2 cellular contexts compared by ENCODE assay signal in genomic region chr11:116813781-116814471, GRCh38.
A peak's percentile ranks its signal among the peaks of the same experiment; 100 is the strongest.
TF ChIP-seq lines count a peak whose summit lies in the region.

No MANE protein-coding gene starts in this region.

TF ChIP-seq in HEK293, 187 proteins besides CTCF, POLR2A, EP300 and RAD21:
- TF ChIP-seq ZIC2 (tag by site-specific recombination; IDR thresholded peaks at IDR 0.05) (peak; percentile 55), ZNF10 (tag by site-specific recombination; IDR thresholded peaks at IDR 0.05) (no peak), ZNF280C (tag by site-specific recombination; IDR thresholded peaks at IDR 0.05) (no peak)
TF ChIP-seq in HEK293: peak in this region for 1.

TF ChIP-seq in HepG2, 621 proteins besides CTCF, POLR2A, EP300 and RAD21 (continues in another document):
- peak; percentile 36; the same call in 1 of the 2 replicates for TF ChIP-seq ZFX (CRISPR knock-in tag; IDR thresholded peaks at IDR 0.05; ENCODE audit: low read depth)
- TF ChIP-seq PHF21A (CRISPR knock-in tag; IDR thresholded peaks at IDR 0.05) = 0 out of 2 replicates have a peak, but pooled peaks have one; percentile 53
- 0 out of 2 replicates have a peak, but pooled peaks have one; percentile 13 for TF ChIP-seq HMG20A (CRISPR knock-in tag; IDR thresholded peaks at IDR 0.05; ENCODE audit: borderline replicate concordance)
- TF ChIP-seq, protein P1, sequence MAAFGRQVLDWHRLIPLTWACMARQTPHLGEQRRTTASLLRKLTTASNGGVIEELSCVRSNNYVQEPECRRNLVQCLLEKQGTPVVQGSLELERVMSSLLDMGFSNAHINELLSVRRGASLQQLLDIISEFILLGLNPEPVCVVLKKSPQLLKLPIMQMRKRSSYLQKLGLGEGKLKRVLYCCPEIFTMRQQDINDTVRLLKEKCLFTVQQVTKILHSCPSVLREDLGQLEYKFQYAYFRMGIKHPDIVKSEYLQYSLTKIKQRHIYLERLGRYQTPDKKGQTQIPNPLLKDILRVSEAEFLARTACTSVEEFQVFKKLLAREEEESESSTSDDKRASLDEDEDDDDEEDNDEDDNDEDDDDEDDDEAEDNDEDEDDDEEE (CRISPR knock-in tag; IDR thresholded peaks at IDR 0.05) = no peak
- peak; percentile 30; the same call in 1 of the 2 replicates for TF ChIP-seq PATZ1 (CRISPR knock-in tag; IDR thresholded peaks at IDR 0.05)
- no peak for TF ChIP-seq ZNF883 (CRISPR knock-in tag; IDR thresholded peaks at IDR 0.05; ENCODE audit: not compliant biosample characterization)
- TF ChIP-seq DMAP1 (CRISPR knock-in tag; IDR thresholded peaks at IDR 0.05) = 0 out of 2 replicates have a peak, but pooled peaks have one; percentile 31
- TF ChIP-seq GATAD2A (CRISPR knock-in tag; IDR thresholded peaks at IDR 0.05) = peak; percentile 69
- peak; percentile 81 for TF ChIP-seq RXRA (CRISPR knock-in tag; IDR thresholded peaks at IDR 0.05)
- TF ChIP-seq NFYB (CRISPR knock-in tag; IDR thresholded peaks at IDR 0.05) = no peak
- TF ChIP-seq ZNF263 (CRISPR knock-in tag; IDR thresholded peaks at IDR 0.05) = peak; percentile 79; the same call in 1 of the 2 replicates
- peak; percentile 82 for TF ChIP-seq ZMYM3 (CRISPR knock-in tag; IDR thresholded peaks at IDR 0.05)
- TF ChIP-seq, protein P2, sequence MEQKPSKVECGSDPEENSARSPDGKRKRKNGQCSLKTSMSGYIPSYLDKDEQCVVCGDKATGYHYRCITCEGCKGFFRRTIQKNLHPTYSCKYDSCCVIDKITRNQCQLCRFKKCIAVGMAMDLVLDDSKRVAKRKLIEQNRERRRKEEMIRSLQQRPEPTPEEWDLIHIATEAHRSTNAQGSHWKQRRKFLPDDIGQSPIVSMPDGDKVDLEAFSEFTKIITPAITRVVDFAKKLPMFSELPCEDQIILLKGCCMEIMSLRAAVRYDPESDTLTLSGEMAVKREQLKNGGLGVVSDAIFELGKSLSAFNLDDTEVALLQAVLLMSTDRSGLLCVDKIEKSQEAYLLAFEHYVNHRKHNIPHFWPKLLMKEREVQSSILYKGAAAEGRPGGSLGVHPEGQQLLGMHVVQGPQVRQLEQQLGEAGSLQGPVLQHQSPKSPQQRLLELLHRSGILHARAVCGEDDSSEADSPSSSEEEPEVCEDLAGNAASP (CRISPR knock-in tag; IDR thresholded peaks at IDR 0.05; ENCODE audit: borderline replicate concordance) = peak; percentile 66; the same call in 1 of the 2 replicates
- peak; percentile 79 for TF ChIP-seq MED1 (CRISPR knock-in tag; IDR thresholded peaks at IDR 0.05)
- TF ChIP-seq, protein P3, sequence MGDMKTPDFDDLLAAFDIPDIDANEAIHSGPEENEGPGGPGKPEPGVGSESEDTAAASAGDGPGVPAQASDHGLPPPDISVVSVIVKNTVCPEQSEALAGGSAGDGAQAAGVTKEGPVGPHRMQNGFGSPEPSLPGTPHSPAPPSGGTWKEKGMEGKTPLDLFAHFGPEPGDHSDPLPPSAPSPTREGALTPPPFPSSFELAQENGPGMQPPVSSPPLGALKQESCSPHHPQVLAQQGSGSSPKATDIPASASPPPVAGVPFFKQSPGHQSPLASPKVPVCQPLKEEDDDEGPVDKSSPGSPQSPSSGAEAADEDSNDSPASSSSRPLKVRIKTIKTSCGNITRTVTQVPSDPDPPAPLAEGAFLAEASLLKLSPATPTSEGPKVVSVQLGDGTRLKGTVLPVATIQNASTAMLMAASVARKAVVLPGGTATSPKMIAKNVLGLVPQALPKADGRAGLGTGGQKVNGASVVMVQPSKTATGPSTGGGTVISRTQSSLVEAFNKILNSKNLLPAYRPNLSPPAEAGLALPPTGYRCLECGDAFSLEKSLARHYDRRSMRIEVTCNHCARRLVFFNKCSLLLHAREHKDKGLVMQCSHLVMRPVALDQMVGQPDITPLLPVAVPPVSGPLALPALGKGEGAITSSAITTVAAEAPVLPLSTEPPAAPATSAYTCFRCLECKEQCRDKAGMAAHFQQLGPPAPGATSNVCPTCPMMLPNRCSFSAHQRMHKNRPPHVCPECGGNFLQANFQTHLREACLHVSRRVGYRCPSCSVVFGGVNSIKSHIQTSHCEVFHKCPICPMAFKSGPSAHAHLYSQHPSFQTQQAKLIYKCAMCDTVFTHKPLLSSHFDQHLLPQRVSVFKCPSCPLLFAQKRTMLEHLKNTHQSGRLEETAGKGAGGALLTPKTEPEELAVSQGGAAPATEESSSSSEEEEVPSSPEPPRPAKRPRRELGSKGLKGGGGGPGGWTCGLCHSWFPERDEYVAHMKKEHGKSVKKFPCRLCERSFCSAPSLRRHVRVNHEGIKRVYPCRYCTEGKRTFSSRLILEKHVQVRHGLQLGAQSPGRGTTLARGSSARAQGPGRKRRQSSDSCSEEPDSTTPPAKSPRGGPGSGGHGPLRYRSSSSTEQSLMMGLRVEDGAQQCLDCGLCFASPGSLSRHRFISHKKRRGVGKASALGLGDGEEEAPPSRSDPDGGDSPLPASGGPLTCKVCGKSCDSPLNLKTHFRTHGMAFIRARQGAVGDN (CRISPR knock-in tag; IDR thresholded peaks at IDR 0.05) = peak; percentile 78
- TF ChIP-seq NR2F6 (IDR thresholded peaks at IDR 0.05) = peak; percentile 77
- peak; percentile 78 for TF ChIP-seq NR2F6 (CRISPR knock-in tag; IDR thresholded peaks at IDR 0.05)
- TF ChIP-seq, protein P4, sequence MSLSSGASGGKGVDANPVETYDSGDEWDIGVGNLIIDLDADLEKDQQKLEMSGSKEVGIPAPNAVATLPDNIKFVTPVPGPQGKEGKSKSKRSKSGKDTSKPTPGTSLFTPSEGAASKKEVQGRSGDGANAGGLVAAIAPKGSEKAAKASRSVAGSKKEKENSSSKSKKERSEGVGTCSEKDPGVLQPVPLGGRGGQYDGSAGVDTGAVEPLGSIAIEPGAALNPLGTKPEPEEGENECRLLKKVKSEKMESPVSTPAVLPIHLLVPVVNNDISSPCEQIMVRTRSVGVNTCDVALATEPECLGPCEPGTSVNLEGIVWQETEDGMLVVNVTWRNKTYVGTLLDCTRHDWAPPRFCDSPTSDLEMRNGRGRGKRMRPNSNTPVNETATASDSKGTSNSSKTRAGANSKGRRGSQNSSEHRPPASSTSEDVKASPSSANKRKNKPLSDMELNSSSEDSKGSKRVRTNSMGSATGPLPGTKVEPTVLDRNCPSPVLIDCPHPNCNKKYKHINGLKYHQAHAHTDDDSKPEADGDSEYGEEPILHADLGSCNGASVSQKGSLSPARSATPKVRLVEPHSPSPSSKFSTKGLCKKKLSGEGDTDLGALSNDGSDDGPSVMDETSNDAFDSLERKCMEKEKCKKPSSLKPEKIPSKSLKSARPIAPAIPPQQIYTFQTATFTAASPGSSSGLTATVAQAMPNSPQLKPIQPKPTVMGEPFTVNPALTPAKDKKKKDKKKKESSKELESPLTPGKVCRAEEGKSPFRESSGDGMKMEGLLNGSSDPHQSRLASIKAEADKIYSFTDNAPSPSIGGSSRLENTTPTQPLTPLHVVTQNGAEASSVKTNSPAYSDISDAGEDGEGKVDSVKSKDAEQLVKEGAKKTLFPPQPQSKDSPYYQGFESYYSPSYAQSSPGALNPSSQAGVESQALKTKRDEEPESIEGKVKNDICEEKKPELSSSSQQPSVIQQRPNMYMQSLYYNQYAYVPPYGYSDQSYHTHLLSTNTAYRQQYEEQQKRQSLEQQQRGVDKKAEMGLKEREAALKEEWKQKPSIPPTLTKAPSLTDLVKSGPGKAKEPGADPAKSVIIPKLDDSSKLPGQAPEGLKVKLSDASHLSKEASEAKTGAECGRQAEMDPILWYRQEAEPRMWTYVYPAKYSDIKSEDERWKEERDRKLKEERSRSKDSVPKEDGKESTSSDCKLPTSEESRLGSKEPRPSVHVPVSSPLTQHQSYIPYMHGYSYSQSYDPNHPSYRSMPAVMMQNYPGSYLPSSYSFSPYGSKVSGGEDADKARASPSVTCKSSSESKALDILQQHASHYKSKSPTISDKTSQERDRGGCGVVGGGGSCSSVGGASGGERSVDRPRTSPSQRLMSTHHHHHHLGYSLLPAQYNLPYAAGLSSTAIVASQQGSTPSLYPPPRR (CRISPR knock-in tag; IDR thresholded peaks at IDR 0.05; ENCODE audit: borderline replicate concordance) = peak; percentile 36; the same call in 1 of the 2 replicates
- peak; percentile 61; the same call in 1 of the 2 replicates for TF ChIP-seq ZBTB20 (CRISPR knock-in tag; IDR thresholded peaks at IDR 0.05; ENCODE audit: borderline replicate concordance, low read depth)
- TF ChIP-seq, protein P5, sequence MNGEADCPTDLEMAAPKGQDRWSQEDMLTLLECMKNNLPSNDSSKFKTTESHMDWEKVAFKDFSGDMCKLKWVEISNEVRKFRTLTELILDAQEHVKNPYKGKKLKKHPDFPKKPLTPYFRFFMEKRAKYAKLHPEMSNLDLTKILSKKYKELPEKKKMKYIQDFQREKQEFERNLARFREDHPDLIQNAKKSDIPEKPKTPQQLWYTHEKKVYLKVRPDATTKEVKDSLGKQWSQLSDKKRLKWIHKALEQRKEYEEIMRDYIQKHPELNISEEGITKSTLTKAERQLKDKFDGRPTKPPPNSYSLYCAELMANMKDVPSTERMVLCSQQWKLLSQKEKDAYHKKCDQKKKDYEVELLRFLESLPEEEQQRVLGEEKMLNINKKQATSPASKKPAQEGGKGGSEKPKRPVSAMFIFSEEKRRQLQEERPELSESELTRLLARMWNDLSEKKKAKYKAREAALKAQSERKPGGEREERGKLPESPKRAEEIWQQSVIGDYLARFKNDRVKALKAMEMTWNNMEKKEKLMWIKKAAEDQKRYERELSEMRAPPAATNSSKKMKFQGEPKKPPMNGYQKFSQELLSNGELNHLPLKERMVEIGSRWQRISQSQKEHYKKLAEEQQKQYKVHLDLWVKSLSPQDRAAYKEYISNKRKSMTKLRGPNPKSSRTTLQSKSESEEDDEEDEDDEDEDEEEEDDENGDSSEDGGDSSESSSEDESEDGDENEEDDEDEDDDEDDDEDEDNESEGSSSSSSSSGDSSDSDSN (CRISPR knock-in tag; IDR thresholded peaks at IDR 0.05) = peak; percentile 21; the same call in 1 of the 2 replicates
- TF ChIP-seq TGIF2 (CRISPR knock-in tag; IDR thresholded peaks at IDR 0.05) = no peak
- TF ChIP-seq ELF3 (CRISPR knock-in tag; IDR thresholded peaks at IDR 0.05) = peak; percentile 67
- TF ChIP-seq CREB1 (IDR thresholded peaks at IDR 0.05) = no peak
- 0 out of 2 replicates have a peak, but pooled peaks have one; percentile 44 for TF ChIP-seq CREB1 (CRISPR knock-in tag; IDR thresholded peaks at IDR 0.05)
- peak; percentile 83 for TF ChIP-seq BCL6 (CRISPR knock-in tag; IDR thresholded peaks at IDR 0.05)
- peak; percentile 63; the same call in 1 of the 2 replicates for TF ChIP-seq TRIM24 (CRISPR knock-in tag; IDR thresholded peaks at IDR 0.05)
- TF ChIP-seq KLF11 (CRISPR knock-in tag; IDR thresholded peaks at IDR 0.05) = 0 out of 2 replicates have a peak, but pooled peaks have one; percentile 33
- TF ChIP-seq PAXIP1 (CRISPR knock-in tag; conservative IDR thresholded peaks at IDR 0.05) = peak; percentile 37; the same call in 1 of the 2 replicates
- peak; percentile 26; the same call in 1 of the 2 replicates for TF ChIP-seq TBX2 (CRISPR knock-in tag; IDR thresholded peaks at IDR 0.05; ENCODE audit: borderline replicate concordance)
- TF ChIP-seq, protein P6, sequence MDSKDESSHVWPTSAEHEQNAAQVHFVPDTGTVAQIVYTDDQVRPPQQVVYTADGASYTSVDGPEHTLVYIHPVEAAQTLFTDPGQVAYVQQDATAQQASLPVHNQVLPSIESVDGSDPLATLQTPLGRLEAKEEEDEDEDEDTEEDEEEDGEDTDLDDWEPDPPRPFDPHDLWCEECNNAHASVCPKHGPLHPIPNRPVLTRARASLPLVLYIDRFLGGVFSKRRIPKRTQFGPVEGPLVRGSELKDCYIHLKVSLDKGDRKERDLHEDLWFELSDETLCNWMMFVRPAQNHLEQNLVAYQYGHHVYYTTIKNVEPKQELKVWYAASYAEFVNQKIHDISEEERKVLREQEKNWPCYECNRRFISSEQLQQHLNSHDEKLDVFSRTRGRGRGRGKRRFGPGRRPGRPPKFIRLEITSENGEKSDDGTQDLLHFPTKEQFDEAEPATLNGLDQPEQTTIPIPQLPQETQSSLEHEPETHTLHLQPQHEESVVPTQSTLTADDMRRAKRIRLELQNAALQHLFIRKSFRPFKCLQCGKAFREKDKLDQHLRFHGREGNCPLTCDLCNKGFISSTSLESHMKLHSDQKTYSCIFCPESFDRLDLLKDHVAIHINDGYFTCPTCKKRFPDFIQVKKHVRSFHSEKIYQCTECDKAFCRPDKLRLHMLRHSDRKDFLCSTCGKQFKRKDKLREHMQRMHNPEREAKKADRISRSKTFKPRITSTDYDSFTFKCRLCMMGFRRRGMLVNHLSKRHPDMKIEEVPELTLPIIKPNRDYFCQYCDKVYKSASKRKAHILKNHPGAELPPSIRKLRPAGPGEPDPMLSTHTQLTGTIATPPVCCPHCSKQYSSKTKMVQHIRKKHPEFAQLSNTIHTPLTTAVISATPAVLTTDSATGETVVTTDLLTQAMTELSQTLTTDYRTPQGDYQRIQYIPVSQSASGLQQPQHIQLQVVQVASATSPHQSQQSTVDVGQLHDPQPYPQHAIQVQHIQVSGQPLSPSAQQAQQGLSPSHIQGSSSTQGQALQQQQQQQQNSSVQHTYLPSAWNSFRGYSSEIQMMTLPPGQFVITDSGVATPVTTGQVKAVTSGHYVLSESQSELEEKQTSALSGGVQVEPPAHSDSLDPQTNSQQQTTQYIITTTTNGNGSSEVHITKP (CRISPR knock-in tag; IDR thresholded peaks at IDR 0.05; ENCODE audit: low read depth) = 0 out of 2 replicates have a peak, but pooled peaks have one; percentile 23
